Comparison of ENCODE assay signal across 1 cellular context in the genomic region with DNA sequence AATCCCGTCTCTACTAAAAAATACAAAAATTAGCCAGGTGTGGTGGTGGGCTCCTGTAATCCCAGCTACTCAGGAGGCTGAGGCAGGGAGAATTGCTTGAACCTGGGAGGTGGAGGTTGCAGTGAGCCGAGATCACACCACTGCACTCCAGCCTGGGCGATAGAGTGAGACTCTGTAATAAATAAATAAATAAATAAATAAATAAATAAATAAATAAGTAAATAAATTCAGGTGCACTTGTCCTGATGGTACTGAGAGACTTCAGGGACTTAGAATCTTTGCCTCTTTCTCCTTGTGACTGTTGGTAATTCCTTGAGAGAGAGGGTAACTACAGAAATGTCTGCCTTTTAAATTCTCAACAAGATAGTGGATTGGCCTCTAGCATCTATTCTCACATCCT.
TF ChIP-seq lines count a peak whose summit lies in the region.

No MANE protein-coding gene starts in this region.

TF ChIP-seq in HEK293, 187 proteins besides CTCF, POLR2A, EP300 and RAD21 (continued from another document):
- TF ChIP-seq, protein P1, sequence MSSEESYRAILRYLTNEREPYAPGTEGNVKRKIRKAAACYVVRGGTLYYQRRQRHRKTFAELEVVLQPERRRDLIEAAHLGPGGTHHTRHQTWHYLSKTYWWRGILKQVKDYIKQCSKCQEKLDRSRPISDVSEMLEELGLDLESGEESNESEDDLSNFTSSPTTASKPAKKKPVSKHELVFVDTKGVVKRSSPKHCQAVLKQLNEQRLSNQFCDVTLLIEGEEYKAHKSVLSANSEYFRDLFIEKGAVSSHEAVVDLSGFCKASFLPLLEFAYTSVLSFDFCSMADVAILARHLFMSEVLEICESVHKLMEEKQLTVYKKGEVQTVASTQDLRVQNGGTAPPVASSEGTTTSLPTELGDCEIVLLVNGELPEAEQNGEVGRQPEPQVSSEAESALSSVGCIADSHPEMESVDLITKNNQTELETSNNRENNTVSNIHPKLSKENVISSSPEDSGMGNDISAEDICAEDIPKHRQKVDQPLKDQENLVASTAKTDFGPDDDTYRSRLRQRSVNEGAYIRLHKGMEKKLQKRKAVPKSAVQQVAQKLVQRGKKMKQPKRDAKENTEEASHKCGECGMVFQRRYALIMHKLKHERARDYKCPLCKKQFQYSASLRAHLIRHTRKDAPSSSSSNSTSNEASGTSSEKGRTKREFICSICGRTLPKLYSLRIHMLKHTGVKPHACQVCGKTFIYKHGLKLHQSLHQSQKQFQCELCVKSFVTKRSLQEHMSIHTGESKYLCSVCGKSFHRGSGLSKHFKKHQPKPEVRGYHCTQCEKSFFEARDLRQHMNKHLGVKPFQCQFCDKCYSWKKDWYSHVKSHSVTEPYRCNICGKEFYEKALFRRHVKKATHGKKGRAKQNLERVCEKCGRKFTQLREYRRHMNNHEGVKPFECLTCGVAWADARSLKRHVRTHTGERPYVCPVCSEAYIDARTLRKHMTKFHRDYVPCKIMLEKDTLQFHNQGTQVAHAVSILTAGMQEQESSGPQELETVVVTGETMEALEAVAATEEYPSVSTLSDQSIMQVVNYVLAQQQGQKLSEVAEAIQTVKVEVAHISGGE (tag by site-specific recombination; conservative IDR thresholded peaks at IDR 0.05; ENCODE audit: low read depth), result 0 out of 2 replicates have a peak, but pooled peaks have one; percentile 34
- peak; percentile 47 for TF ChIP-seq ZNF426 (tag by site-specific recombination; IDR thresholded peaks at IDR 0.05)
